Comparison of ENCODE assay signal across 9 cellular contexts in genomic region chr5:112418412-112419049, GRCh38. TPM values are rescaled to one million over a fixed set of nuclear protein-coding genes. Genes with fewer than 3 reads are reported as not detected.
A peak's percentile ranks its signal among the peaks of the same experiment; 100 is the strongest.
DNase-seq lines count a peak whose midpoint lies in the region; ATAC-seq and TF ChIP-seq lines count a peak whose summit lies in the region.
"Had no signal": no experiment of that assay in that cellular context is flagged by ENCODE, and none has a peak within 500 bp of the region (broad histone marks: within the 10 kb centered on the region; RNA-seq: fewer than 3 reads in every experiment).

No MANE protein-coding gene starts in this region.

- ATAC-seq in activated CD4-positive, alpha-beta T cell treated with anti-CD3 and anti-CD28 coated beads for 36 hours, result no peak
- no peak for ATAC-seq in activated CD8-positive, alpha-beta T cell treated with anti-CD3 and anti-CD28 coated beads for 36 hours
- ATAC-seq in gastrocnemius medialis (peak in 1 of 2 donors; percentile 15), GM18907 (IDR thresholded peaks at IDR 0.05; ENCODE audit: unreplicated experiment) (no peak), HG02642 (IDR thresholded peaks at IDR 0.05; ENCODE audit: poor library complexity, unreplicated experiment) (no peak)

- H3K36me3 ChIP-seq in left ventricle myocardium inferior, result peaks cover 2% of the 10 kb centered on the region
- no peaks in the 10 kb centered on the region for H3K36me3 ChIP-seq in gastrocnemius medialis

- no peak for TF ChIP-seq POLR2A in gastrocnemius medialis (IDR thresholded peaks at IDR 0.05)

- no peaks in the 10 kb centered on the region for H3K36me3 Mint-ChIP-seq in activated CD4-positive, alpha-beta T cell treated with anti-CD3 and anti-CD28 coated beads for 36 hours (ENCODE audit: low read depth)
- H3K36me3 Mint-ChIP-seq in activated CD8-positive, alpha-beta T cell treated with anti-CD3 and anti-CD28 coated beads for 36 hours (ENCODE audit: low read depth), result no peaks in the 10 kb centered on the region

- in situ Hi-C loops in gastrocnemius medialis (cut with MboI; ENCODE audit: low sequenced_read_pairs in 4 of 4), result loop anchor here in 1 of 4 donors (25.0 kb wide), 1 partner anchor 206 kb away; no protein-coding TSS in a partner anchor

- H3K27ac Mint-ChIP-seq in activated CD4-positive, alpha-beta T cell treated with anti-CD3 and anti-CD28 coated beads for 36 hours, result no peak overlapping the region
- H3K27ac Mint-ChIP-seq in activated CD8-positive, alpha-beta T cell treated with anti-CD3 and anti-CD28 coated beads for 36 hours, result no peak overlapping the region

- H3K27me3 ChIP-seq in left ventricle myocardium inferior (ENCODE audit: low read depth) (no peaks in the 10 kb centered on the region), gastrocnemius medialis (peaks cover 17 to 32% (median 31%) of the 10 kb centered on the region in 3 donors)

- POLR2A ChIA-PET in activated CD4-positive, alpha-beta T cell treated with anti-CD3 and anti-CD28 coated beads for 36 hours (lab: Charles Lee), result no interaction called here
- POLR2A ChIA-PET in activated CD8-positive, alpha-beta T cell treated with anti-CD3 and anti-CD28 coated beads for 36 hours (lab: Charles Lee), result interaction anchor here (2.3 kb wide), 1 partner anchor 258 kb away, joined by 6 read pairs; no protein-coding TSS in a partner anchor

- DNase-seq in activated CD4-positive, alpha-beta T cell treated with anti-CD3 and anti-CD28 coated beads for 36 hours, result no peak
- no peak for DNase-seq in activated CD4-positive, alpha-beta T cell treated with anti-CD3 and anti-CD28 coated beads for 4 hours
- DNase-seq in activated CD8-positive, alpha-beta T cell treated with anti-CD3 and anti-CD28 coated beads for 36 hours, result peak; percentile 3
- DNase-seq in left ventricle myocardium inferior (peak; percentile 14), gastrocnemius medialis (no peak), MV-4-11 (lab: John Stamatoyannopoulos, UW) (no peak)
- DNase-seq: DND-41 had no signal

- no peak for TF ChIP-seq CTCF in activated CD8-positive, alpha-beta T cell treated with anti-CD3 and anti-CD28 coated beads for 36 hours (IDR thresholded peaks at IDR 0.05)
- TF ChIP-seq CTCF in left ventricle myocardium inferior (IDR thresholded peaks at IDR 0.05; ENCODE audit: borderline replicate concordance), result no peak
- no peak for TF ChIP-seq CTCF in gastrocnemius medialis (IDR thresholded peaks at IDR 0.05 in 4 of 5, conservative IDR thresholded peaks at IDR 0.05 in 1 of 5)

- H3K27ac ChIP-seq in left ventricle myocardium inferior (replicated peaks) (peak overlapping the region; percentile 95), gastrocnemius medialis (peak overlapping the region; percentile 61 to 80 (median 75))

- H3K4me1 ChIP-seq in left ventricle myocardium inferior (peaks cover 66% of the 10 kb centered on the region), gastrocnemius medialis (no peaks in the 10 kb centered on the region)

- CTCF ChIA-PET in activated CD4-positive, alpha-beta T cell treated with anti-CD3 and anti-CD28 coated beads for 36 hours (lab: Charles Lee), result interaction anchor here (0.6 to 3.0 kb wide), 2 partner anchors 243 to 252 kb away, joined by 4 to 14 read pairs; no protein-coding TSS in a partner anchor
- CTCF ChIA-PET in activated CD8-positive, alpha-beta T cell treated with anti-CD3 and anti-CD28 coated beads for 36 hours (lab: Charles Lee), result interaction anchor here (3.1 to 3.9 kb wide), 2 partner anchors 243 to 246 kb away, joined by 17 to 29 read pairs; no protein-coding TSS in a partner anchor

- H3K9me3 Mint-ChIP-seq in activated CD4-positive, alpha-beta T cell treated with anti-CD3 and anti-CD28 coated beads for 36 hours (ENCODE audit: low read depth), result no peaks in the 10 kb centered on the region
- no peaks in the 10 kb centered on the region for H3K9me3 Mint-ChIP-seq in activated CD8-positive, alpha-beta T cell treated with anti-CD3 and anti-CD28 coated beads for 36 hours

- peak overlapping the region; percentile 88 for H3K4me3 ChIP-seq in left ventricle myocardium inferior
- peak overlapping the region; percentile 72 to 94 (median 74) for H3K4me3 ChIP-seq in gastrocnemius medialis

- H3K9me3 ChIP-seq in left ventricle myocardium inferior (replicated peaks), result no peaks in the 10 kb centered on the region
- H3K9me3 ChIP-seq in gastrocnemius medialis, result no peaks in the 10 kb centered on the region

- intact Hi-C loops in activated CD4-positive, alpha-beta T cell treated with anti-CD3 and anti-CD28 coated beads for 36 hours (cut with DNase I, micrococcal nuclease), result loop anchor here in 1 of 2 experiments (5.0 kb wide), 1 partner anchor 256 kb away; no protein-coding TSS in a partner anchor
- intact Hi-C loops in activated CD8-positive, alpha-beta T cell treated with anti-CD3 and anti-CD28 coated beads for 36 hours (cut with micrococcal nuclease), result no loop called here
- intact Hi-C loops in left ventricle myocardium inferior (cut with micrococcal nuclease) (no loop called here), gastrocnemius medialis (cut with DNase I; ENCODE audit: low total_unique reads) (loop anchor here (2.0 to 5.0 kb wide), 2 partner anchors 256 to 868 kb away; no protein-coding TSS in a partner anchor)

- H3K4me1 Mint-ChIP-seq in activated CD4-positive, alpha-beta T cell treated with anti-CD3 and anti-CD28 coated beads for 36 hours, result peaks cover 10% of the 10 kb centered on the region
- peaks cover 10% of the 10 kb centered on the region for H3K4me1 Mint-ChIP-seq in activated CD8-positive, alpha-beta T cell treated with anti-CD3 and anti-CD28 coated beads for 36 hours (ENCODE audit: low read depth)

- peak overlapping the region; percentile 54 for H3K4me3 Mint-ChIP-seq in activated CD4-positive, alpha-beta T cell treated with anti-CD3 and anti-CD28 coated beads for 36 hours
- peak overlapping the region; percentile 64 for H3K4me3 Mint-ChIP-seq in activated CD8-positive, alpha-beta T cell treated with anti-CD3 and anti-CD28 coated beads for 36 hours

- H3K27me3 Mint-ChIP-seq in activated CD4-positive, alpha-beta T cell treated with anti-CD3 and anti-CD28 coated beads for 36 hours, result peaks cover 48% of the 10 kb centered on the region
- peaks cover 48% of the 10 kb centered on the region for H3K27me3 Mint-ChIP-seq in activated CD8-positive, alpha-beta T cell treated with anti-CD3 and anti-CD28 coated beads for 36 hours

RNA-seq across cellular contexts. Expression of gene EPB41L4A, which starts 0.5 kb away (rescaled TPM):
- total RNA-seq in activated CD4-positive, alpha-beta T cell treated with anti-CD3 and anti-CD28 coated beads for 36 hours, result under 1 TPM; 0.05 to 0.28 TPM
- total RNA-seq in activated CD8-positive, alpha-beta T cell treated with anti-CD3 and anti-CD28 coated beads for 36 hours, result under 1 TPM in 1 of 2 experiments, not detected in 1; 0.25 TPM
- total RNA-seq in left ventricle myocardium inferior (17.8 TPM), gastrocnemius medialis (10 to 100 TPM in 1 of 4 donors, 1 to 10 TPM in 3; 1.8 to 10.6 (median 3.8) TPM)

Comparison
In these comparisons a context has a peak if more than half of its experiments do, and no peak if none do; other contexts are left out.
1. DNase-seq: peak in activated CD8-positive, alpha-beta T cell treated with anti-CD3 and anti-CD28 coated beads for 36 hours (single experiment) and left ventricle myocardium inferior (single experiment); none in activated CD4-positive, alpha-beta T cell treated with anti-CD3 and anti-CD28 coated beads for 36 hours (single experiment), activated CD4-positive, alpha-beta T cell treated with anti-CD3 and anti-CD28 coated beads for 4 hours (0 of 2), gastrocnemius medialis (0 of 2) and MV-4-11 (single experiment).